14 cellular contexts compared by ENCODE assay signal in the genomic region with DNA sequence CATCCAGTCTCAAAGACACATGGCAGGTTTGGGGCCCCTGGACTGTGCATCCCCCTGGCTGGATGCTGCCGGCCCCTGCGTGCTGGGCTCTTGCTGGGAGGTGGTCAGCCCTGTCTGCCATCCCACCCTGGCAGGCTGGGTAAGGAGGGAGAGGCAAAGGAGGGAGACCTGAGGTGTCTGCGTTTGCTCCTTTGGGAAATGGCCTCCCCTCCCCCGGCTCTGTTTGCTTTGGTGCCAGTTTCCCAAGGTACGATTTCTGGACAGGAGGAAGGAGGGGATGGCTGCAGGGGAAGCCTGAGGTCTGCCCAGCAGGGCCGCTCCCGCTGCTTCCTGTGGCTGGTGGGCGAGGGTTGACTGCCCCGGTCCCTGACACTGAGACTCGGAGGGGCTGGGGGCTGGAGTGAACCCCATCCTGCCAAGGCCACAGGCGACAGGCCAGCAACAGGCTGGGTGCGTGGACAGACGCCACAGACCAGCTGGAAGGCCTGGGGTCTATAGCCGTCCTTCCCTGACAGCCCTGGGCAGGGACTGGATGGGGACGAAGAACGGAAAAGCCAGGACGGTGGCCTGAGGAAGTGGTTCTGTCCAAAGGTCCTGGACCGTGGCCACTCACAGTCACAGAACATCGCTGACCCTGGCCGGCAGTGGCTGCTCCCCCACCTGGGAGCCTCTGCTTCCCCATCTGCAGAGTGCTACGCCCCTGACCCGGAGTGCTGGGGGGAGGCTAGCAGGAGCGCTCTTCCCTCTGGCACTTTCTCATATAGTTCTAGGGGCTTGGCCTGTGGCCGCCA. TPM values are rescaled to one million over a fixed set of nuclear protein-coding genes. Genes with fewer than 3 reads are reported as not detected.
DNase-seq lines count a peak whose midpoint lies in the region; ATAC-seq and TF ChIP-seq lines count a peak whose summit lies in the region.
"Had no signal": no experiment of that assay in that cellular context is flagged by ENCODE, and none has a peak within 500 bp of the region (broad histone marks: within the 10 kb centered on the region; RNA-seq: fewer than 3 reads in every experiment).

No MANE protein-coding gene starts in this region.

- DNase-seq in CD14-positive monocyte (ENCODE audit: low spot score) (peak; percentile 46), breast epithelium (ENCODE audit: low spot score in 2 of 2) (no peak), immature natural killer cell (no peak), sciatic nerve (ENCODE audit: low spot score) (peak; percentile 55), COR-L47 (lab: John Stamatoyannopoulos, UW) (no peak), NCI-H2171 treated with DMSO at 0.1 percent for 48 hours (lab: John Stamatoyannopoulos, UW) (no peak), AG08396 (ENCODE audit: low spot score) (no peak)
- DNase-seq: activated CD4-positive, alpha-beta T cell treated with anti-CD3 and anti-CD28 coated beads for 1 hour; caudate nucleus; foreskin keratinocyte; NCI-H187 treated with DMSO at 0.1 percent for 48 hours had no signal

- ATAC-seq in sciatic nerve (no peak), HG03439 (IDR thresholded peaks at IDR 0.05; ENCODE audit: unreplicated experiment) (no peak)
- ATAC-seq: foreskin keratinocyte had no signal

- no peak overlapping the region for H3K27ac Mint-ChIP-seq in CD14-positive monocyte
- H3K27ac Mint-ChIP-seq in immature natural killer cell = peak overlapping the region; percentile 74 to 91 (median 87)
- H3K27ac Mint-ChIP-seq: activated naive CD8-positive, alpha-beta T cell had no signal

- peak overlapping the region in 1 of 2 donors; percentile 21 for H3K4me3 Mint-ChIP-seq in CD14-positive monocyte
- peak overlapping the region; percentile 71 to 81 (median 79) for H3K4me3 Mint-ChIP-seq in immature natural killer cell
- H3K4me3 Mint-ChIP-seq: activated naive CD8-positive, alpha-beta T cell had no signal

- no peaks in the 10 kb centered on the region for H3K9me3 ChIP-seq in breast epithelium
- H3K9me3 ChIP-seq: ovary had no signal

- H3K27me3 Mint-ChIP-seq in CD14-positive monocyte (ENCODE audit: low read depth in 3 of 3) (peaks cover 0 to 5% (median 5%) of the 10 kb centered on the region in 3 donors), immature natural killer cell (ENCODE audit: low read depth in 3 of 3) (peaks cover 0 to 4% (median 0%) of the 10 kb centered on the region in 3 donors)
- H3K27me3 Mint-ChIP-seq: activated naive CD8-positive, alpha-beta T cell had no signal

- H3K4me1 ChIP-seq in breast epithelium = peaks cover 29 to 42% of the 10 kb centered on the region in 2 donors

- H3K4me3 ChIP-seq in breast epithelium = peak overlapping the region in 2 of 3 donors; percentile 20 to 48
- H3K4me3 ChIP-seq: ovary had no signal

- H3K27me3 ChIP-seq in breast epithelium = no peaks in the 10 kb centered on the region
- H3K27me3 ChIP-seq: foreskin keratinocyte, ovary had no signal

- H3K36me3 Mint-ChIP-seq in CD14-positive monocyte (peaks cover 33 to 66% of the 10 kb centered on the region in 2 donors), immature natural killer cell (peaks cover 10 to 18% (median 12%) of the 10 kb centered on the region in 3 donors)
- H3K36me3 Mint-ChIP-seq: activated naive CD8-positive, alpha-beta T cell had no signal

- H3K4me1 Mint-ChIP-seq in CD14-positive monocyte = peaks cover 25% of the 10 kb centered on the region
- peaks cover 72 to 81% of the 10 kb centered on the region in 2 donors for H3K4me1 Mint-ChIP-seq in immature natural killer cell

- TF ChIP-seq CTCF in CD14-positive monocyte (IDR thresholded peaks at IDR 0.05) (no peak), breast epithelium (IDR thresholded peaks at IDR 0.05) (no peak)

- intact Hi-C loops in CD14-positive monocyte (cut with micrococcal nuclease) (no loop called here), breast epithelium (cut with DNase I; ENCODE audit: low total_unique reads) (loop anchor here (5.0 kb wide), 1 partner anchor 1035 kb away; no protein-coding TSS in a partner anchor), sciatic nerve (cut with DNase I) (no loop called here)

- H3K36me3 ChIP-seq in breast epithelium = peaks cover under 1% of the 10 kb centered on the region
- H3K36me3 ChIP-seq: ovary had no signal

- peak overlapping the region; percentile 87 to 95 for H3K27ac ChIP-seq in breast epithelium
- H3K27ac ChIP-seq: foreskin keratinocyte, ovary had no signal

- H3K9me3 Mint-ChIP-seq in CD14-positive monocyte (peaks cover 0 to 2% (median 0%) of the 10 kb centered on the region in 7 donors), immature natural killer cell (no peaks in the 10 kb centered on the region)

- no peak for TF ChIP-seq POLR2A in breast epithelium (IDR thresholded peaks at IDR 0.05)

RNA-seq across cellular contexts. Expression of gene OSBPL5, which starts 38.0 kb away (rescaled TPM):
- polyA plus RNA-seq in CD14-positive monocyte = 1 to 10 TPM; 3.1 to 6.8 TPM
- total RNA-seq in breast epithelium = 10 to 100 TPM; 25.3 to 64.2 (median 27.8) TPM
- 10 to 100 TPM; 32.8 to 98.9 (median 33.3) TPM for polyA plus RNA-seq in immature natural killer cell
- 58.3 TPM for total RNA-seq in sciatic nerve

Comparison
In these comparisons a context has a peak if more than half of its experiments do, and no peak if none do; other contexts are left out.
1. DNase-seq: peak in CD14-positive monocyte (single experiment) and sciatic nerve (single experiment); none in breast epithelium (0 of 2), immature natural killer cell (0 of 3), COR-L47 (single experiment), NCI-H2171 treated with DMSO at 0.1 percent for 48 hours (single experiment) and AG08396 (single experiment).
2. H3K27ac Mint-ChIP-seq: peak in immature natural killer cell (6 of 6); none in CD14-positive monocyte (0 of 7).